ENCODE assay signal across 1 cellular context in the genomic region with DNA sequence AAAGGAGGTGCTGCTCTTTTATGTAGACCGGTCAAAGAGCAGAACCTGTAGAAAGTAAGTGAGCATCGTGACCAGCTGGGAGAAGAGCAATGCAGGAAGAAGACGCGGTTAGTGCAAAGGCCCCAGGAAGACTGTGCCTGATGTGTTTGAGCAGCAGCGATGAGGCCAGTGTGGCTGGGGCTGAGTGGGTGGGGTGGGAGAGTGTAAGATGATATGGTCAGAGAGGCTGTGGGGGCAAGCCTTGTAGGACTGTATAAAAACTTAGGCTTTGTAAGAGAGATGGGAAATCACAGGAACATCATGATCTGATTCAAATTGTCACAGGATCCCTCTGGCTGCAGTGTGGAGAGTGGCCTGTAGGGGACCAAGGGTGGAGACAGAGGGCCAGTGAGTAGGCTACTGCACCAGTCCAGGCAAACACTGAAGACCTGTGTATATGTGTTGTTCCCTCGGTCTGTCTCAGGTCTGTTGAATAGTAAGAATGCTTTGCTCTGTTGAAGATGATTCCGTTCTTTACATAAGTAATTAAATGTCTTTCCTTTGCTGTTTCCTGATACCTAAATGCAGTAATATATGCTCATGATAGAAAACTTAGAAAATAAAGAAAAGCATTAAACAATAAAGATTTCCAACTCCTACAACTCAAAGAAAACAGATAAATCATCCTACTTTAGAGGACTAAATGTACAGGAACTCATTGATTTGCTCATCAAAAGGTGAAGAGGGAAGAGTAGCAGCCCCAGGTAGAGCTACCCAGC.
TF ChIP-seq lines count a peak whose summit lies in the region.

No MANE protein-coding gene starts in this region.

TF ChIP-seq in IMR-90, 13 proteins besides CTCF, POLR2A, EP300 and RAD21 (continued from another document):
- no peak for TF ChIP-seq CHD1 (IDR thresholded peaks at IDR 0.05; ENCODE audit: low read depth, low read length)
- no peak for TF ChIP-seq MAFK (IDR thresholded peaks at IDR 0.05; ENCODE audit: low read depth, low read length)
- no peak for TF ChIP-seq CEBPB (IDR thresholded peaks at IDR 0.05; ENCODE audit: low read depth, low read length)
- TF ChIP-seq MAZ (IDR thresholded peaks at IDR 0.05; ENCODE audit: borderline replicate concordance, low read depth, low read length) = no peak
- no peak for TF ChIP-seq BHLHE40 (IDR thresholded peaks at IDR 0.05; ENCODE audit: low read depth, low read length)
- TF ChIP-seq FOS (IDR thresholded peaks at IDR 0.05; ENCODE audit: low read depth, low read length) = no peak
- TF ChIP-seq, protein P1, sequence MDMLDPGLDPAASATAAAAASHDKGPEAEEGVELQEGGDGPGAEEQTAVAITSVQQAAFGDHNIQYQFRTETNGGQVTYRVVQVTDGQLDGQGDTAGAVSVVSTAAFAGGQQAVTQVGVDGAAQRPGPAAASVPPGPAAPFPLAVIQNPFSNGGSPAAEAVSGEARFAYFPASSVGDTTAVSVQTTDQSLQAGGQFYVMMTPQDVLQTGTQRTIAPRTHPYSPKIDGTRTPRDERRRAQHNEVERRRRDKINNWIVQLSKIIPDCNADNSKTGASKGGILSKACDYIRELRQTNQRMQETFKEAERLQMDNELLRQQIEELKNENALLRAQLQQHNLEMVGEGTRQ (IDR thresholded peaks at IDR 0.05; ENCODE audit: low read depth, low read length) = no peak
- no peak for TF ChIP-seq MXI1 (IDR thresholded peaks at IDR 0.05; ENCODE audit: borderline replicate concordance, low read depth, low read length)
- no peak for TF ChIP-seq RCOR1 (IDR thresholded peaks at IDR 0.05; ENCODE audit: insufficient replicate concordance, low read length)
